1 cellular context compared by ENCODE assay signal in the genomic region with DNA sequence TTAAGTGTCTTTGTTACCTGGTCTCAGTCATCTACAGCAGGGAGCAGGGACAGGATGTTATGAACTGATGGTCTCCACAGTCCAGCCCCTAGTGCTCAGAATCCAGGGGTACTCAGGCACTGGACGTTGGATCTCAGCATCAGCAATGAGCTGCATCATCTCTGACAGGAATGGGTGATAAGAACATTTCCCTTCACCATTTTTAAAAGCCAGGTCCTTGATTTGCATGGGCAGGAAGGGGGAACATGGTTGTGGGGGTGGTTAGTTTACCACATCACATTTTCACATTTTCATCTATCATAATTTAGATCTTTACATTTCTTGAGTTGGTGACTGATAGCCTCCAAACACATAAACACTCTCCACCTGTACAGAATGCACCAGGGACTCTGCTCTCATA.
TF ChIP-seq lines count a peak whose summit lies in the region.

No MANE protein-coding gene starts in this region.

TF ChIP-seq in HEK293, 187 proteins besides CTCF, POLR2A, EP300 and RAD21 (continued from another document):
- TF ChIP-seq, protein P1, sequence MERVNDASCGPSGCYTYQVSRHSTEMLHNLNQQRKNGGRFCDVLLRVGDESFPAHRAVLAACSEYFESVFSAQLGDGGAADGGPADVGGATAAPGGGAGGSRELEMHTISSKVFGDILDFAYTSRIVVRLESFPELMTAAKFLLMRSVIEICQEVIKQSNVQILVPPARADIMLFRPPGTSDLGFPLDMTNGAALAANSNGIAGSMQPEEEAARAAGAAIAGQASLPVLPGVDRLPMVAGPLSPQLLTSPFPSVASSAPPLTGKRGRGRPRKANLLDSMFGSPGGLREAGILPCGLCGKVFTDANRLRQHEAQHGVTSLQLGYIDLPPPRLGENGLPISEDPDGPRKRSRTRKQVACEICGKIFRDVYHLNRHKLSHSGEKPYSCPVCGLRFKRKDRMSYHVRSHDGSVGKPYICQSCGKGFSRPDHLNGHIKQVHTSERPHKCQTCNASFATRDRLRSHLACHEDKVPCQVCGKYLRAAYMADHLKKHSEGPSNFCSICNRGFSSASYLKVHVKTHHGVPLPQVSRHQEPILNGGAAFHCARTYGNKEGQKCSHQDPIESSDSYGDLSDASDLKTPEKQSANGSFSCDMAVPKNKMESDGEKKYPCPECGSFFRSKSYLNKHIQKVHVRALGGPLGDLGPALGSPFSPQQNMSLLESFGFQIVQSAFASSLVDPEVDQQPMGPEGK (tag by site-specific recombination; IDR thresholded peaks at IDR 0.05) = no peak
